24 cellular contexts compared by ENCODE assay signal in genomic region chr11:13902456-13902855, GRCh38.
"Had no signal": no experiment of that assay in that cellular context is flagged by ENCODE, and none has a peak within 500 bp of the region (broad histone marks: within the 10 kb centered on the region; RNA-seq: fewer than 3 reads in every experiment).

No MANE protein-coding gene starts in this region.

- H3K4me1 ChIP-seq: parathyroid adenoma, spleen, testis, tibial artery had no signal

- H3K27ac ChIP-seq: neutrophil, parathyroid adenoma, skin epidermis, spleen, testis, tibial artery had no signal

- H3K36me3 ChIP-seq: neutrophil, spleen, tibial artery had no signal

- ATAC-seq: left colon; natural killer cell; stimulated activated memory B cell treated with anti-CD40 and anti-IgM and Interleukin-4, amounts not matched to agents 10 μg/mL and 1 μg/mL and 100 μg/mL, for 72 hours; stimulated activated naive CD8-positive, alpha-beta T cell treated with anti-CD3 and anti-CD28 coated beads, Interleukin-15, Interleukin-2, amounts not matched to agents 100 U/mL and 50 U/mL, for 24 hours had no signal

- H3K9me3 ChIP-seq: neutrophil, testis had no signal

- H2AFZ ChIP-seq: parathyroid adenoma had no signal

- H3K27ac Mint-ChIP-seq: immature natural killer cell; memory B cell; natural killer cell; progenitor cell of endocrine pancreas; stimulated activated memory B cell treated with anti-CD40 and anti-IgM and Interleukin-4, amounts not matched to agents 10 μg/mL and 1 μg/mL and 100 μg/mL, for 72 hours; type B pancreatic cell had no signal

- DNase-seq: cerebellar nuclear complex; cortex of kidney; effector CD4-positive, alpha-beta T cell; hypothalamus; immature natural killer cell; islet precursor cell; kidney glomerular epithelial cell; left colon; natural killer cell; spleen; stimulated activated CD4-positive, alpha-beta T cell treated with anti-CD3 and anti-CD28 coated beads, Interleukin-4, amount 100 ng/mL, for 4 hours; stimulated activated naive CD8-positive, alpha-beta T cell treated with anti-CD3 and anti-CD28 coated beads, Interleukin-15, Interleukin-2, amounts not matched to agents 100 U/mL and 50 U/mL, for 24 hours; substantia nigra; testis; tibial artery had no signal

- H3K4me3 ChIP-seq: lung, skin epidermis, spleen, testis, tibial artery had no signal

- H3K9me3 Mint-ChIP-seq: natural killer cell had no signal

- H3K79me2 ChIP-seq: parathyroid adenoma had no signal

- H3K36me3 Mint-ChIP-seq: stimulated activated memory B cell treated with anti-CD40 and anti-IgM and Interleukin-4, amounts not matched to agents 10 μg/mL and 1 μg/mL and 100 μg/mL, for 72 hours; type B pancreatic cell had no signal

- H3K4me3 Mint-ChIP-seq: immature natural killer cell; memory B cell; natural killer cell; neural crest cell; stimulated activated memory B cell treated with anti-CD40 and anti-IgM and Interleukin-4, amounts not matched to agents 10 μg/mL and 1 μg/mL and 100 μg/mL, for 72 hours; type B pancreatic cell had no signal

- H3K4me1 Mint-ChIP-seq: immature natural killer cell, natural killer cell, neural crest cell had no signal

- H3K27me3 ChIP-seq: neutrophil, spleen, testis, tibial artery had no signal
